In genomic region chr20:37438464-37439222, GRCh38 we compare ENCODE assay signal across 23 cellular contexts.
A peak's percentile ranks its signal among the peaks of the same experiment; 100 is the strongest.
DNase-seq lines count a peak whose midpoint lies in the region; ATAC-seq and TF ChIP-seq lines count a peak whose summit lies in the region.
"Had no signal": no experiment of that assay in that cellular context is flagged by ENCODE, and none has a peak within 500 bp of the region (broad histone marks: within the 10 kb centered on the region; RNA-seq: fewer than 3 reads in every experiment).

No MANE protein-coding gene starts in this region.

- POLR2A ChIA-PET in WTC11 (lab: Charles Lee), result no interaction called here

- DNase-seq in H7 (peak; percentile 70), WTC11 (ENCODE audit: low spot score) (no peak), head of caudate nucleus (peak in 38 of 42 donors; percentile 20 to 89 (median 60)), upper lobe of right lung (peak; percentile 48), osteocyte (ENCODE audit: extremely low spot score, unreplicated experiment) (no peak), Peyer's patch (no peak)
- no peak for DNase-seq in activated CD4-positive, CD25-positive, alpha-beta regulatory T cell treated with anti-CD3 and anti-CD28 coated beads, Interleukin-2, amount 50 U/mL, for 72 hours
- DNase-seq: BE2C; CD8-positive, alpha-beta T cell; DMS153; GM23248; Karpas-422; MV-4-11; NCI-H1105 treated with DMSO at 0.1 percent for 48 hours; NCI-H2081; NCI-H2171; NCI-H345; NCI-H524 treated with DMSO at 0.1 percent for 48 hours; PC-3; RPMI8226; SHP77 treated with DMSO at 0.1 percent for 48 hours; SW 1271 had no signal

- TF ChIP-seq POLR2A in Peyer's patch (IDR thresholded peaks at IDR 0.05), result no peak

- CTCF ChIA-PET in WTC11 (lab: Charles Lee), result interaction anchor here (0.7 to 2.4 kb wide), 2 partner anchors 26 to 42 kb away, joined by 3 to 8 read pairs; no protein-coding TSS in a partner anchor

- H3K4me1 ChIP-seq in upper lobe of right lung (no peaks in the 10 kb centered on the region), Peyer's patch (no peaks in the 10 kb centered on the region)
- H3K4me1 ChIP-seq: BE2C had no signal

- H3K27ac ChIP-seq in upper lobe of right lung, result no peak overlapping the region
- no peak overlapping the region for H3K27ac ChIP-seq in Peyer's patch
- H3K27ac ChIP-seq: GM23248, SK-N-MC had no signal

- no peaks in the 10 kb centered on the region for H3K9me3 Mint-ChIP-seq in WTC11
- no peaks in the 10 kb centered on the region for H3K9me3 Mint-ChIP-seq in osteocyte (ENCODE audit: unreplicated experiment)
- H3K9me3 Mint-ChIP-seq: CD8-positive, alpha-beta T cell had no signal

- H3K36me3 ChIP-seq in H7 (replicated peaks; ENCODE audit: control insufficient read depth, insufficient read depth, low read length), result no peaks in the 10 kb centered on the region
- no peaks in the 10 kb centered on the region for H3K36me3 ChIP-seq in upper lobe of right lung
- no peaks in the 10 kb centered on the region for H3K36me3 ChIP-seq in Peyer's patch
- H3K36me3 ChIP-seq: BE2C had no signal

- TF ChIP-seq CTCF in WTC11 (IDR thresholded peaks at IDR 0.05), result no peak
- TF ChIP-seq CTCF in upper lobe of right lung (IDR thresholded peaks at IDR 0.05), result no peak
- TF ChIP-seq CTCF in osteocyte (IDR thresholded peaks at IDR 0.05), result no peak
- no peak for TF ChIP-seq CTCF in Peyer's patch (IDR thresholded peaks at IDR 0.05)

- ATAC-seq in WTC11 (peak; percentile 16; the same call in 1 of the 2 replicates), upper lobe of right lung (no peak)
- ATAC-seq: CD8-positive, alpha-beta T cell; PC-3 had no signal

- no peaks in the 10 kb centered on the region for H3K27me3 Mint-ChIP-seq in WTC11 (ENCODE audit: low read depth)
- H3K27me3 Mint-ChIP-seq in osteocyte (ENCODE audit: unreplicated experiment), result peaks cover 13% of the 10 kb centered on the region

- H3K9me3 ChIP-seq in upper lobe of right lung (no peaks in the 10 kb centered on the region), Peyer's patch (no peaks in the 10 kb centered on the region)
- H3K9me3 ChIP-seq: BE2C had no signal

- no peak overlapping the region for H3K4me3 Mint-ChIP-seq in WTC11
- no peak overlapping the region for H3K4me3 Mint-ChIP-seq in osteocyte (ENCODE audit: unreplicated experiment)
- H3K4me3 Mint-ChIP-seq: CD8-positive, alpha-beta T cell had no signal

- H3K4me1 Mint-ChIP-seq in WTC11 (peaks cover 24% of the 10 kb centered on the region), osteocyte (ENCODE audit: unreplicated experiment) (no peaks in the 10 kb centered on the region)

- H3K27ac Mint-ChIP-seq in WTC11 (no peak overlapping the region; the same call in 1 of the 2 replicates), osteocyte (ENCODE audit: unreplicated experiment) (no peak overlapping the region)
- H3K27ac Mint-ChIP-seq: CD8-positive, alpha-beta T cell had no signal

- intact Hi-C loops in head of caudate nucleus (cut with DNase I), result no loop called here
- intact Hi-C loops in upper lobe of right lung (cut with DNase I), result no loop called here

- H3K27me3 ChIP-seq in H7 (ENCODE audit: control insufficient read depth, insufficient read depth, low read length) (no peaks in the 10 kb centered on the region), upper lobe of right lung (no peaks in the 10 kb centered on the region), Peyer's patch (no peaks in the 10 kb centered on the region)
- H3K27me3 ChIP-seq: BE2C had no signal

- H3K4me3 ChIP-seq in H7 (ENCODE audit: insufficient read depth, low read depth, low read length) (no peak overlapping the region), upper lobe of right lung (no peak overlapping the region), Peyer's patch (no peak overlapping the region)
- H3K4me3 ChIP-seq: GM23248, SK-N-MC had no signal

- no peaks in the 10 kb centered on the region for H3K36me3 Mint-ChIP-seq in WTC11
- H3K36me3 Mint-ChIP-seq in osteocyte (ENCODE audit: unreplicated experiment), result no peaks in the 10 kb centered on the region
- H3K36me3 Mint-ChIP-seq: CD8-positive, alpha-beta T cell had no signal

TF ChIP-seq in WTC11, 78 proteins besides CTCF, POLR2A, EP300 and RAD21:
- no peak for TF ChIP-seq CBFB (CRISPR knock-in tag; IDR thresholded peaks at IDR 0.05; ENCODE audit: low read depth)
- TF ChIP-seq JUN (CRISPR knock-in tag; IDR thresholded peaks at IDR 0.05), result no peak
- no peak for TF ChIP-seq MLX (CRISPR knock-in tag; IDR thresholded peaks at IDR 0.05)
- no peak for TF ChIP-seq TCF7 (CRISPR knock-in tag; IDR thresholded peaks at IDR 0.05; ENCODE audit: low read depth)
- TF ChIP-seq HMGXB4 (CRISPR knock-in tag; IDR thresholded peaks at IDR 0.05), result no peak
- TF ChIP-seq CDX4 (CRISPR knock-in tag; IDR thresholded peaks at IDR 0.05; ENCODE audit: borderline replicate concordance), result no peak
- no peak for TF ChIP-seq SMAD4 (CRISPR knock-in tag; IDR thresholded peaks at IDR 0.05)

Comparison
In these comparisons a context has a peak if more than half of its experiments do, and no peak if none do; other contexts are left out.
1. DNase-seq: peak in H7 (single experiment), head of caudate nucleus (38 of 42) and upper lobe of right lung (single experiment); none in WTC11 (single experiment), osteocyte (single experiment), Peyer's patch (0 of 3) and activated CD4-positive, CD25-positive, alpha-beta regulatory T cell treated with anti-CD3 and anti-CD28 coated beads, Interleukin-2, amount 50 U/mL, for 72 hours (single experiment).